In the genomic region with DNA sequence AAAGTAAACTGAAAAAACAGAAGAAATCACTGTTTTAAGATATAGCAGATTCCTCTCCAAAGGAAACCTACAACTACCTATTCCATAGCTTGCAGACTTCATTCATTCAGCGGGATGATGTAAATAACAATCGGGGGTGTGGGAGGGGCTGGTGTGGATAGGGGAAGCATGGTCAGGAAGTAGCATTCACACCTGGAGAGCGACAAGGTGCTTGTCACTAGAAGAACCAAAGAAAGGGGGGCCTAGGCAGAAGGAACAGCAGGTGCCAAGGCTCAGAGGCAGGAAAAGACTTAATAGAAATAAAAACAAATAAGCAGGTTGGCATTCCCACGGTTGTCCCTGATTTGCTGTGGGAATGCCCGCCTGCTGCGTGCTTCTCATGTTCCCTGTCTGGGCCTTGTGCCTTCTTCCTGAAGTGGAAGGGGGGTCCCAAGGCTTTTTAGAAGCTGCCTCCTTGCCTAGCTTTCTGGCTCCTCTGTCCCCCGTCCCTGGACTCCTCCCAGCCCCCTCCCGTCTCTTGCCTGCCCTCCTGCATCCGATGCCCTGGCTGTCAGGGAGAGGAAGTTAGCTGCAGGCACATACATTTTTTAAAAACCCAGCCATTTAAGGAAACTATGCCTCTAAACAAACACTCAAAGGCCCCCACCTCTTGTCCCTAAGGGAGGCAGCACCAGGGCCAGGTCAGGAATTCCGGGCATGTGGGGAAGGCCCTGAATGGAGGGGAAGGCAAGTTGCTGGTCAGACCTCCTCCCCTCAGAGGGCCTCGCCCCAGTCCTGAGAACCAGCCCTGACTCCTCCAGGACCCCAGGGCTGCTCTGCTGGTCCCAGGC, we compare ENCODE assay signal across 11 cellular contexts. TPM values are rescaled to one million over a fixed set of nuclear protein-coding genes. Genes with fewer than 3 reads are reported as not detected.
DNase-seq lines count a peak whose midpoint lies in the region; ATAC-seq and TF ChIP-seq lines count a peak whose summit lies in the region.
"Had no signal": no experiment of that assay in that cellular context is flagged by ENCODE, and none has a peak within 500 bp of the region (broad histone marks: within the 10 kb centered on the region; RNA-seq: fewer than 3 reads in every experiment).

No MANE protein-coding gene starts in this region.

- WGBS in HUES64: 15% methylated on average over 11 of the region's 11 CpGs

- no peaks in the 10 kb centered on the region for H3K36me3 ChIP-seq in HUES64 (ENCODE audit: insufficient read depth, low read length)

- no peak for ATAC-seq in HG02759 (IDR thresholded peaks at IDR 0.05; ENCODE audit: unreplicated experiment)

- H3K36me3 Mint-ChIP-seq in osteocyte (ENCODE audit: unreplicated experiment) (no peaks in the 10 kb centered on the region), glutamatergic neuron (ENCODE audit: unreplicated experiment) (no peaks in the 10 kb centered on the region)

- H3K27me3 Mint-ChIP-seq in osteocyte (ENCODE audit: unreplicated experiment) (peaks cover 4% of the 10 kb centered on the region), glutamatergic neuron (ENCODE audit: unreplicated experiment) (peaks cover 12% of the 10 kb centered on the region)

- H3K27me3 ChIP-seq in HUES64 (ENCODE audit: insufficient read depth, low read length): no peaks in the 10 kb centered on the region
- H3K27me3 ChIP-seq: hepatocyte had no signal

- H3K27ac Mint-ChIP-seq in osteocyte (ENCODE audit: unreplicated experiment) (peak overlapping the region; percentile 88), glutamatergic neuron (ENCODE audit: unreplicated experiment) (no peak overlapping the region)

- no peaks in the 10 kb centered on the region for H3K9me3 ChIP-seq in HUES64 (ENCODE audit: insufficient read depth, low read depth, low read length)

- peaks cover 37% of the 10 kb centered on the region for H3K4me1 ChIP-seq in HUES64 (ENCODE audit: insufficient read depth, low read length)

- DNase-seq in DMS153 treated with DMSO at 0.1 percent for 48 hours (lab: John Stamatoyannopoulos, UW; ENCODE audit: unreplicated experiment) (peak; percentile 34), dedifferentiated amniotic fluid mesenchymal stem cell (ENCODE audit: extremely low spot score) (peak; percentile 63), osteocyte (ENCODE audit: extremely low spot score, unreplicated experiment) (no peak), glutamatergic neuron (no peak), NCI-H1694 (lab: John Stamatoyannopoulos, UW) (no peak)
- DNase-seq: cerebellar nuclear complex; NCI-H446; stimulated activated CD4-positive, alpha-beta T cell treated with anti-CD3 and anti-CD28 coated beads, Interleukin-2, amount 100 ng/mL, for 24 hours had no signal

- TF ChIP-seq CTCF in osteocyte (IDR thresholded peaks at IDR 0.05) (no peak), glutamatergic neuron (IDR thresholded peaks at IDR 0.05; ENCODE audit: partially characterized antibody, unreplicated experiment) (no peak)

- H3K4me1 Mint-ChIP-seq in osteocyte (ENCODE audit: unreplicated experiment) (peaks cover 72% of the 10 kb centered on the region), glutamatergic neuron (ENCODE audit: low read depth, unreplicated experiment) (peaks cover 43% of the 10 kb centered on the region)

- H3K4me3 ChIP-seq in HUES64 (ENCODE audit: low read length): no peak overlapping the region
- H3K4me3 ChIP-seq: hepatocyte had no signal

- peak overlapping the region; percentile 79; the same call in 1 of the 2 replicates for H3K27ac ChIP-seq in HUES64 (ENCODE audit: low read depth, low read length)
- H3K27ac ChIP-seq: hepatocyte had no signal

- peak overlapping the region; percentile 1; the same call in 1 of the 2 replicates for H3K9ac ChIP-seq in HUES64 (ENCODE audit: low read depth, low read length)

- H3K4me3 Mint-ChIP-seq in osteocyte (ENCODE audit: unreplicated experiment): peak overlapping the region; percentile 27
- no peak overlapping the region for H3K4me3 Mint-ChIP-seq in glutamatergic neuron (ENCODE audit: unreplicated experiment)

- H3K9me3 Mint-ChIP-seq in osteocyte (ENCODE audit: unreplicated experiment) (no peaks in the 10 kb centered on the region), glutamatergic neuron (ENCODE audit: unreplicated experiment) (peaks cover 5% of the 10 kb centered on the region)

RNA-seq across cellular contexts. Expression of a gene that starts 54.7 kb away (rescaled TPM):
- 4.7 TPM for polyA plus RNA-seq in HUES64 (2013, experiment 1 of 2)
- 3.3 TPM for polyA plus RNA-seq in HUES64 (2013, experiment 2 of 2)
- 22.9 and 25.4 TPM in 2 replicates for total RNA-seq in osteocyte
- 7.5 TPM for total RNA-seq in glutamatergic neuron (ENCODE audit: unreplicated experiment)

Comparison
In these comparisons a context has a peak if more than half of its experiments do, and no peak if none do; other contexts are left out.
1. DNase-seq: peak in DMS153 treated with DMSO at 0.1 percent for 48 hours (single experiment) and dedifferentiated amniotic fluid mesenchymal stem cell (single experiment); none in osteocyte (single experiment), glutamatergic neuron (single experiment) and NCI-H1694 (single experiment).